ENCODE assay signal across 1 cellular context in the genomic region with DNA sequence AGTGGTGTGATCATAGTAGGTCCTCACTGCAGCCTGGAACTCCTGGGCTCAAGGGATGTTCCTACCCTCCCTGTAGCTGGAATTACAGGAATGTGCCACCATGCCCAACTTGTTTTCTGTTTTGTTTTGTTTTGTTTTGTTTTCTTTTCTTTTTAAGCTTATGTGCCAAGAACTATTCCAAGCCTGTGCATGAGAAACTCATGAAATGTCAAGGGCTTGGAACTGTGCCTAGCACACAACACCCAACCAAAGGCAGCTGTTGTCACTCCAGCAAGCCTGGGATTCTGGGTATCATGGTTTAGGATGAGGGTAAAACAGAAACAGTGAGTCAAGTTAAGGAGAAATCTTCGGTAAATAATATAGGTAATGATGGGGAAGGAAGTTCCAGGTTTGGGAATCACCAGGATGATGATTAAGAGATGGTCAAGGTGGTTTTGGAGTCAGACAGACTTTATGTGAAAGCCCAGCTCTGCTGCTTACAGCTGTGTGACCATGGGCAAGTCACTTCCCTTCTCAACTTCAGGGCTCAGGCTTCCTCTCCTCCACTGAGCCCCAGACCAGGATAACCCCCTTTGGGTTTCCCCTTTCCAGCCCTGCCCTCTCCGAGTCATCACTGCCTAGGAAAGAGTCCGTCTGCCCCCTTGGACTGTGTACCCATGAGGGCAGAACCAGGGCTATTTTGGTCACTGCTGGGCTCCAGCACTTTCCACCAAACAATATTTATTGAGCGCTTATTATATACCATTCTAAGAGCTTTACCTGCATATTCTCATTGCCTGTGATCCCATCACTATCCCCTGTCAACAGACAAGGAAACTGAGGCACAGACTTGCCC.
TF ChIP-seq lines count a peak whose summit lies in the region.

No MANE protein-coding gene starts in this region.

TF ChIP-seq in endothelial cell of umbilical vein, 7 proteins besides CTCF, POLR2A, EP300 and RAD21:
- TF ChIP-seq FOS (IDR thresholded peaks at IDR 0.05; ENCODE audit: borderline replicate concordance, insufficient read depth, low read length): peak; percentile 9
- no peak for TF ChIP-seq JUN (IDR thresholded peaks at IDR 0.05; ENCODE audit: borderline replicate concordance, insufficient read depth, insufficient read length, low read depth)
- TF ChIP-seq MYC (IDR thresholded peaks at IDR 0.05; ENCODE audit: low read depth, low read length): no peak
- no peak for TF ChIP-seq MAX (IDR thresholded peaks at IDR 0.05; ENCODE audit: insufficient read depth, insufficient read length)
- no peak for TF ChIP-seq EZH2 (IDR thresholded peaks at IDR 0.05; ENCODE audit: borderline replicate concordance, low read depth, low read length, severe bottlenecking)
- no peak for TF ChIP-seq POLR2AphosphoS5 (IDR thresholded peaks at IDR 0.05; ENCODE audit: insufficient read depth, low read depth, low read length)
- no peak for TF ChIP-seq GATA2 (IDR thresholded peaks at IDR 0.05; ENCODE audit: insufficient read depth, insufficient read length, low read depth, low read length)
